ENCODE assay signal across 8 cellular contexts in genomic region chr11:22432331-22433065, GRCh38.
DNase-seq lines count a peak whose midpoint lies in the region; ATAC-seq and TF ChIP-seq lines count a peak whose summit lies in the region.

No MANE protein-coding gene starts in this region.

- peaks cover 0 to 9% (median 2%) of the 10 kb centered on the region in 4 donors for H3K4me1 Mint-ChIP-seq in CD4-positive, CD25-positive, alpha-beta regulatory T cell

- DNase-seq in CD4-positive, CD25-positive, alpha-beta regulatory T cell: no peak
- DNase-seq in NCI-H1105 (lab: John Stamatoyannopoulos, UW) (peak; percentile 81), dermis blood vessel endothelial cell (peak; percentile 88), lung (ENCODE audit: low spot score) (no peak), thoracic aorta (ENCODE audit: low spot score) (no peak), HPDE6-E6E7 (ENCODE audit: extremely low spot score) (no peak)
- DNase-seq in central memory CD4-positive, alpha-beta T cell: no peak

- peak overlapping the region in 3 of 4 donors; percentile 16 to 63 (median 44) for H3K4me3 Mint-ChIP-seq in CD4-positive, CD25-positive, alpha-beta regulatory T cell

- no peaks in the 10 kb centered on the region for H3K36me3 Mint-ChIP-seq in CD4-positive, CD25-positive, alpha-beta regulatory T cell

- 6 to 8% methylated on average over 37 of the region's 37 CpGs for WGBS in lung, 2 donors

- H3K9me3 ChIP-seq in CD4-positive, CD25-positive, alpha-beta regulatory T cell (ENCODE audit: control insufficient read depth in 2 of 2, low read length in 2 of 2): no peaks in the 10 kb centered on the region
- H3K9me3 ChIP-seq in lung (ENCODE audit: control insufficient read depth in 2 of 2, insufficient read depth in 1 of 2, low read length in 1 of 2) (peaks cover 0 to 3% of the 10 kb centered on the region in 2 donors), thoracic aorta (no peaks in the 10 kb centered on the region)

- ATAC-seq in CD4-positive, CD25-positive, alpha-beta regulatory T cell (ENCODE audit: low read depth in 2 of 2): no peak
- peak; percentile 27 for ATAC-seq in lung (ENCODE audit: insufficient read depth, low FRiP score)
- no peak for ATAC-seq in thoracic aorta (ENCODE audit: insufficient number of reproducible peaks, low FRiP score, low read depth)
- ATAC-seq in HG02759 (IDR thresholded peaks at IDR 0.05; ENCODE audit: unreplicated experiment): no peak

- H3K4me3 ChIP-seq in CD4-positive, CD25-positive, alpha-beta regulatory T cell (ENCODE audit: low read depth, low read length): no peak overlapping the region
- H3K4me3 ChIP-seq in lung: no peak overlapping the region
- H3K4me3 ChIP-seq in thoracic aorta: peak overlapping the region; percentile 49

- peaks cover 5% of the 10 kb centered on the region for H3K27me3 ChIP-seq in CD4-positive, CD25-positive, alpha-beta regulatory T cell (ENCODE audit: control insufficient read depth, insufficient read depth, low read length)
- H3K27me3 ChIP-seq in lung (ENCODE audit: control insufficient read depth, insufficient read depth) (no peaks in the 10 kb centered on the region), thoracic aorta (replicated peaks; ENCODE audit: insufficient read depth) (no peaks in the 10 kb centered on the region)

- peaks cover 3% of the 10 kb centered on the region for H3K4me1 ChIP-seq in CD4-positive, CD25-positive, alpha-beta regulatory T cell (ENCODE audit: control insufficient read depth, insufficient read depth, low read length, poor library complexity, severe bottlenecking)
- H3K4me1 ChIP-seq in lung (ENCODE audit: control insufficient read depth in 2 of 2, insufficient read depth in 2 of 2, low read length in 2 of 2) (peaks cover 0 to 4% of the 10 kb centered on the region in 2 donors), thoracic aorta (ENCODE audit: control insufficient read depth in 1 of 2, low read depth in 2 of 2) (no peaks in the 10 kb centered on the region)

- peaks cover 0 to 9% (median 3%) of the 10 kb centered on the region in 7 donors for H3K9me3 Mint-ChIP-seq in CD4-positive, CD25-positive, alpha-beta regulatory T cell

- H3K27me3 Mint-ChIP-seq in CD4-positive, CD25-positive, alpha-beta regulatory T cell: peaks cover 10% of the 10 kb centered on the region

- no peaks in the 10 kb centered on the region for H3K36me3 ChIP-seq in CD4-positive, CD25-positive, alpha-beta regulatory T cell (ENCODE audit: control insufficient read depth, insufficient read depth, low read length)
- H3K36me3 ChIP-seq in lung (ENCODE audit: control insufficient read depth in 2 of 2, insufficient read depth in 2 of 2, low read length in 2 of 2) (no peaks in the 10 kb centered on the region), thoracic aorta (no peaks in the 10 kb centered on the region)

- H3K27ac ChIP-seq in CD4-positive, CD25-positive, alpha-beta regulatory T cell (ENCODE audit: insufficient read depth, low read length, poor library complexity, severe bottlenecking): no peak overlapping the region
- H3K27ac ChIP-seq in lung (ENCODE audit: low read depth in 1 of 2, low read length in 1 of 2) (no peak overlapping the region), thoracic aorta (no peak overlapping the region)

- TF ChIP-seq CTCF in lung (IDR thresholded peaks at IDR 0.05; ENCODE audit: control extremely low read depth, extremely low read depth): no peak
- TF ChIP-seq CTCF in thoracic aorta (IDR thresholded peaks at IDR 0.05): no peak

- H3K27ac Mint-ChIP-seq in CD4-positive, CD25-positive, alpha-beta regulatory T cell: no peak overlapping the region

Comparison
In these comparisons a context has a peak if more than half of its experiments do, and no peak if none do; other contexts are left out.
1. DNase-seq: peak in NCI-H1105 (single experiment) and dermis blood vessel endothelial cell (single experiment); none in CD4-positive, CD25-positive, alpha-beta regulatory T cell (0 of 3), lung (single experiment), thoracic aorta (single experiment), HPDE6-E6E7 (single experiment) and central memory CD4-positive, alpha-beta T cell (single experiment).